In genomic region chr3:162612991-162613390, GRCh38 we compare ENCODE assay signal across 25 cellular contexts.
"Had no signal": no experiment of that assay in that cellular context is flagged by ENCODE, and none has a peak within 500 bp of the region (broad histone marks: within the 10 kb centered on the region; RNA-seq: fewer than 3 reads in every experiment).

No MANE protein-coding gene starts in this region.

- H3K4me1 Mint-ChIP-seq: endodermal cell had no signal

- H3K4me1 ChIP-seq: colonic mucosa, esophagus muscularis mucosa, esophagus squamous epithelium, foreskin keratinocyte, gastrocnemius medialis, gastroesophageal sphincter, heart left ventricle, heart right ventricle had no signal

- DNase-seq: colonic mucosa; cortex of kidney; dermis blood vessel endothelial cell; dorsolateral prefrontal cortex; effector CD4-positive, alpha-beta T cell; effector CD8-positive, alpha-beta T cell; effector memory CD4-positive, alpha-beta T cell; effector memory CD8-positive, alpha-beta T cell; endodermal cell; erythroblast; esophagus squamous epithelium; foreskin fibroblast; foreskin keratinocyte; foreskin melanocyte; gastrocnemius medialis; glutamatergic neuron; head of caudate nucleus; heart left ventricle; heart right ventricle had no signal

- H3K36me3 ChIP-seq: colonic mucosa, esophagus muscularis mucosa, esophagus squamous epithelium, gastrocnemius medialis, gastroesophageal sphincter, heart left ventricle, heart right ventricle had no signal

- H3K27ac ChIP-seq: colonic mucosa, coronary artery, dorsolateral prefrontal cortex, epithelial cell of prostate, esophagus muscularis mucosa, esophagus squamous epithelium, foreskin keratinocyte, gastrocnemius medialis, gastroesophageal sphincter, heart left ventricle, heart right ventricle had no signal

- H3K4me3 ChIP-seq: colonic mucosa, coronary artery, dorsolateral prefrontal cortex, esophagus muscularis mucosa, esophagus squamous epithelium, gastrocnemius medialis, gastroesophageal sphincter, heart left ventricle, heart right ventricle had no signal

- ATAC-seq: effector memory CD8-positive, alpha-beta T cell; esophagus mucosa; foreskin keratinocyte; gastrocnemius medialis; gastroesophageal sphincter; heart left ventricle; heart right ventricle had no signal

- H3K4me3 Mint-ChIP-seq: dendritic cell treated with granulocyte-macrophage colony-stimulating factor and Interleukin-4, amounts not matched to agents 40 ng/mL and 50 ng/mL, for 4 days; effector memory CD8-positive, alpha-beta T cell; endodermal cell had no signal

- H3K9me3 ChIP-seq: colonic mucosa, esophagus muscularis mucosa, esophagus squamous epithelium, gastrocnemius medialis, gastroesophageal sphincter, heart left ventricle had no signal

- H3K27me3 Mint-ChIP-seq: dendritic cell treated with granulocyte-macrophage colony-stimulating factor and Interleukin-4, amounts not matched to agents 40 ng/mL and 50 ng/mL, for 4 days; effector memory CD8-positive, alpha-beta T cell had no signal

- H3K27ac Mint-ChIP-seq: dendritic cell treated with granulocyte-macrophage colony-stimulating factor and Interleukin-4, amounts not matched to agents 40 ng/mL and 50 ng/mL, for 4 days; effector memory CD8-positive, alpha-beta T cell; endodermal cell had no signal

- H3K27me3 ChIP-seq: colonic mucosa, dorsolateral prefrontal cortex, esophagus muscularis mucosa, esophagus squamous epithelium, foreskin keratinocyte, gastrocnemius medialis, gastroesophageal sphincter, heart left ventricle, heart right ventricle had no signal
